In the genomic region with DNA sequence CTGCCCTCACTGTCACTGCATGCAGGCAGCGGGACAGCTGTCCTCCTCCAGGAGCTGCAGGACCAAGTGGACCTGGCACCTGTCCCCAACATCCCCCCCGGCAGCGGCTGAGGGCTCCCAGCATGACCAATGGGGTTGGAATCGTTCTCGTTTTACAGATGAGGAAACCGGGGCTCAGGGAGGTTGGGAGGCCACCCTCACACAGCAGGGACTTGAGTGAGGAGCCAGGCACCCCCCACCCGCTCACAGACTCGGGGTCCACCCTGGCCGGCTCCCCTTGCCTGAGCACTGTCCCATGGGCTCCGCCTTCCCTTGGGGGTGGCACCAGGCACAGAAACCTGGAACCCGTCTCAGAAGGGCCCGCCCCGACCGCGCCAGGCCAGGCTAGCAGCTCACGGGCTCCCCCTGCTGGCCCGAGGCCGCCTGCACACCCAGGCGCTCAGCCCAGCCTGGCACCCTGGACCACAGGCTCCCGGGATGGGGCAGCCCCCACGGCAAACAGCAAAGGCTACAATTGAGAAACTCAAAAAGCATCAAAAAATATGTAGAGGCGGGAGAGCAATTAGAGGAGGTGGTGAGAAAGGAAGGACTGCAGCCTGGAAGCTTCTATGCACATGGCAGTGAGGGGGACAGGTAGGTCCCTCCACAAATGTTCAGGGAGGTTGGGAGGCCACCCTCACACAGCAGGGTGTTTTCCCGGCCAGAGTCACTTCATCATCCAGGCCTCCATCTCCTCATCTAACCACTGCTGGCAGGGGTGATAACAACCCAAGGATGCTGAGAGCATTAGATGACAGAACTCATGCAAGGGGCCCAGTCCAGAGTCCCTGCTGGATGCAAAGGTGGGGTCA, we compare ENCODE assay signal across 9 cellular contexts. TPM values are rescaled to one million over a fixed set of nuclear protein-coding genes. Genes with fewer than 3 reads are reported as not detected.
DNase-seq lines count a peak whose midpoint lies in the region; TF ChIP-seq lines count a peak whose summit lies in the region.
"Had no signal": no experiment of that assay in that cellular context is flagged by ENCODE, and none has a peak within 500 bp of the region (broad histone marks: within the 10 kb centered on the region; RNA-seq: fewer than 3 reads in every experiment).

No MANE protein-coding gene starts in this region.

- peaks cover 9% of the 10 kb centered on the region for H3K4me1 Mint-ChIP-seq in Calu3 (ENCODE audit: low read depth, unreplicated experiment)

- no peaks in the 10 kb centered on the region for H3K27me3 Mint-ChIP-seq in Calu3 (ENCODE audit: unreplicated experiment)

- no TSS peak for BruUV-seq in Calu3 (replicated peaks; lab: Mats Ljungman, UMichigan)

- peak; percentile 80 for DNase-seq in Calu3
- DNase-seq in GOT3 (lab: John Stamatoyannopoulos, UW): peak; percentile 44
- peak; percentile 54 for DNase-seq in NCI-H2196 (lab: John Stamatoyannopoulos, UW; ENCODE audit: unreplicated experiment)
- peak; percentile 59 for DNase-seq in activated CD4-positive, alpha-beta T cell treated with anti-CD3 and anti-CD28 coated beads, Interleukin-2, amount 50 U/mL, for 24 hours (ENCODE audit: low read depth in 1 of 2, low spot score in 1 of 2)
- DNase-seq in ecto neural progenitor cell (ENCODE audit: low spot score): peak; percentile 86
- DNase-seq in mesenteric fat pad (ENCODE audit: low spot score): peak; percentile 92
- DNase-seq in stimulated activated CD8-positive, alpha-beta memory T cell treated with anti-CD3 and anti-CD28 coated beads, Interleukin-4, amount 100 ng/mL, for 1 hour (ENCODE audit: low read depth in 2 of 2, low spot score in 1 of 2): peak; percentile 32 to 47
- no peak for DNase-seq in H4 (ENCODE audit: low spot score)

- intact Hi-C loops in Calu3 (cut with micrococcal nuclease; ENCODE audit: unreplicated experiment): no loop called here

- no peaks in the 10 kb centered on the region for H3K9me3 Mint-ChIP-seq in Calu3 (ENCODE audit: low read depth, unreplicated experiment)
- H3K9me3 Mint-ChIP-seq: T-helper 1 cell treated with Interleukin-12 subunit alpha and Interleukin-12 subunit beta and Interleukin-4 antibody, amounts not matched to agents 30 μg/mL and 1 μg/mL, for 36 hours had no signal

- CTCF ChIA-PET in Calu3 (lab: Charles Lee): interaction anchor here (1.2 kb wide), 1 partner anchor 34 kb away, joined by 3 read pairs; no protein-coding TSS in a partner anchor

- H3K27ac Mint-ChIP-seq in Calu3 (ENCODE audit: unreplicated experiment): no peak overlapping the region
- H3K27ac Mint-ChIP-seq: T-helper 1 cell treated with Interleukin-12 subunit alpha and Interleukin-12 subunit beta and Interleukin-4 antibody, amounts not matched to agents 30 μg/mL and 1 μg/mL, for 36 hours had no signal

- H3K36me3 Mint-ChIP-seq in Calu3 (ENCODE audit: insufficient read depth, unreplicated experiment): peaks cover 9% of the 10 kb centered on the region

- peak; percentile 93 for TF ChIP-seq CTCF in Calu3 (IDR thresholded peaks at IDR 0.05; ENCODE audit: unreplicated experiment)

- no peak overlapping the region for H3K4me3 Mint-ChIP-seq in Calu3 (ENCODE audit: low read depth, unreplicated experiment)
- H3K4me3 Mint-ChIP-seq: T-helper 1 cell treated with Interleukin-12 subunit alpha and Interleukin-12 subunit beta and Interleukin-4 antibody, amounts not matched to agents 30 μg/mL and 1 μg/mL, for 36 hours had no signal

RNA-seq across cellular contexts. Expression of gene MACROD1, which starts 12.8 kb away (rescaled TPM):
- 35.7 and 38.0 TPM in 2 replicates for total RNA-seq in Calu3 (2022)
- 19.5 TPM for total RNA-seq in mesenteric fat pad
- 4.7 and 5.1 TPM in 2 replicates for total RNA-seq in H4 (2014; rRNA removed; shearing (Covaris generic))

RNA-seq across cellular contexts. Expression of gene STIP1, which starts 32.9 kb away (rescaled TPM):
- total RNA-seq in Calu3 (2022) (344 and 391 TPM in 2 replicates), mesenteric fat pad (113 TPM)
- 258 and 296 TPM in 2 replicates for total RNA-seq in H4 (2014; rRNA removed; shearing (Covaris generic))

RNA-seq across cellular contexts. Expression of gene FERMT3, which starts 53.5 kb away (rescaled TPM):
- 16.6 and 18.6 TPM in 2 replicates for total RNA-seq in Calu3 (2022)
- total RNA-seq in mesenteric fat pad: 58.9 TPM
- not detected in 2 replicates for total RNA-seq in H4 (2014; rRNA removed; shearing (Covaris generic))

Comparison
In these comparisons a context has a peak if more than half of its experiments do, and no peak if none do; other contexts are left out.
1. RNA of gene FERMT3, which starts 53.5 kb away (total RNA-seq): 58.9 TPM in mesenteric fat pad (single experiment) and 16.6 to 18.6 TPM in Calu3; not detected in H4; every median in the first group is over 10 times any median in the second.